1 cellular context compared by ENCODE assay signal in genomic region chr2:230908094-230908594, GRCh38.
TF ChIP-seq lines count a peak whose summit lies in the region.

No MANE protein-coding gene starts in this region.

TF ChIP-seq in K562, 482 proteins besides CTCF, POLR2A, EP300 and RAD21:
- TF ChIP-seq E2F6 (IDR thresholded peaks at IDR 0.05; ENCODE audit: borderline replicate concordance in 1 of 2, extremely low read depth in 1 of 2, insufficient read depth in 1 of 2, insufficient read length in 1 of 2, low read depth in 1 of 2, low read length in 1 of 2, poor library complexity in 1 of 2, severe bottlenecking in 1 of 2) (peak in 1 of 2 experiments; percentile 10), GTF2E2 (tag; IDR thresholded peaks at IDR 0.05) (0 out of 2 replicates have a peak, but pooled peaks have one; percentile 2), THRB (CRISPR knock-in tag; conservative IDR thresholded peaks at IDR 0.05) (0 out of 2 replicates have a peak, but pooled peaks have one; percentile 16), SAP30 (IDR thresholded peaks at IDR 0.05; ENCODE audit: borderline replicate concordance, insufficient read depth, low read depth, low read length, poor library complexity, severe bottlenecking) (peak; percentile 29), ZNF395 (CRISPR knock-in tag; IDR thresholded peaks at IDR 0.05) (0 out of 2 replicates have a peak, but pooled peaks have one; percentile 48), ZNF589 (CRISPR knock-in tag; IDR thresholded peaks at IDR 0.05; ENCODE audit: low read depth) (0 out of 2 replicates have a peak, but pooled peaks have one; percentile 8), ELF4 (CRISPR knock-in tag; IDR thresholded peaks at IDR 0.05) (0 out of 2 replicates have a peak, but pooled peaks have one; percentile 10), MBD1 (CRISPR knock-in tag; IDR thresholded peaks at IDR 0.05) (no peak), CREB5 (CRISPR knock-in tag; IDR thresholded peaks at IDR 0.05) (no peak), SPI1 (IDR thresholded peaks at IDR 0.05; ENCODE audit: borderline replicate concordance, low read depth, low read length) (0 out of 2 replicates have a peak, but pooled peaks have one; percentile 3), CBFA2T3 (IDR thresholded peaks at IDR 0.05) (no peak)
TF ChIP-seq in K562: peak in this region for 8.
